31 cellular contexts compared by ENCODE assay signal in genomic region chr1:169995993-169996392, GRCh38.
"Had no signal": no experiment of that assay in that cellular context is flagged by ENCODE, and none has a peak within 500 bp of the region (broad histone marks: within the 10 kb centered on the region; RNA-seq: fewer than 3 reads in every experiment).

No MANE protein-coding gene starts in this region.

- FAIRE-seq: urothelium cell line had no signal

- H3K4me2 ChIP-seq: smooth muscle cell had no signal

- ATAC-seq: naive thymus-derived CD8-positive, alpha-beta T cell; natural killer cell treated with Interleukin-12 subunit alpha and Interleukin-12 subunit beta and Interleukin-15 and Interleukin-18, amount 100 ng/mL, for 72 hours; psoas muscle; right cardiac atrium; right lobe of liver; stimulated activated memory B cell treated with anti-CD40 and anti-IgM and Interleukin-4, amounts not matched to agents 10 μg/mL and 1 μg/mL and 100 μg/mL, for 72 hours; stimulated activated naive CD8-positive, alpha-beta T cell treated with anti-CD3 and anti-CD28 coated beads, Interleukin-15, amount 100 ng/mL, for 72 hours; stimulated activated naive CD8-positive, alpha-beta T cell treated with anti-CD3 and anti-CD28 coated beads, Interleukin-15, Interleukin-2, amounts not matched to agents 100 U/mL and 50 U/mL, for 24 hours; upper lobe of right lung had no signal

- H3K27ac ChIP-seq: neutrophil, ovary, parathyroid adenoma, psoas muscle, right lobe of liver, sigmoid colon, spleen, suprapubic skin, testis, tibial artery, transverse colon, upper lobe of right lung, vagina had no signal

- DNase-seq: naive thymus-derived CD8-positive, alpha-beta T cell; nephron progenitor cell; nucleus accumbens; ovary; posterior cingulate gyrus; psoas muscle; right cardiac atrium; right lobe of liver; sigmoid colon; spleen; stimulated activated CD4-positive, alpha-beta T cell treated with anti-CD3 and anti-CD28 coated beads, Interleukin-12 subunit alpha, Interleukin-12 subunit beta, amount 100 ng/mL, for 4 hours; stimulated activated CD4-positive, alpha-beta T cell treated with anti-CD3 and anti-CD28 coated beads, Interleukin-1b, Interleukin-23, amount 100 ng/mL, for 48 hours; stimulated activated CD4-positive, alpha-beta T cell treated with anti-CD3 and anti-CD28 coated beads, Interleukin-4, amount 100 ng/mL, for 1 hour; stimulated activated CD4-positive, alpha-beta T cell treated with anti-CD3 and anti-CD28 coated beads, Interleukin-4, amount 100 ng/mL, for 4 hours; stimulated activated CD8-positive, alpha-beta memory T cell treated with anti-CD3 and anti-CD28 coated beads, Interleukin-4, amount 100 ng/mL, for 48 hours; stimulated activated naive CD4-positive, alpha-beta T cell; stimulated activated naive CD8-positive, alpha-beta T cell treated with anti-CD3 and anti-CD28 coated beads, Interleukin-15, amount 100 ng/mL, for 72 hours; stimulated activated naive CD8-positive, alpha-beta T cell treated with anti-CD3 and anti-CD28 coated beads, Interleukin-15, Interleukin-2, amounts not matched to agents 100 U/mL and 50 U/mL, for 24 hours; substantia nigra; testis; tibial artery; transverse colon; upper lobe of right lung had no signal

- H3K9ac ChIP-seq: parathyroid adenoma had no signal

- H3K4me1 ChIP-seq: parathyroid adenoma, right lobe of liver, spleen, testis, transverse colon, upper lobe of right lung had no signal

- H3K79me2 ChIP-seq: parathyroid adenoma had no signal

- H3K36me3 ChIP-seq: neutrophil, ovary, right lobe of liver, sigmoid colon, suprapubic skin, tibial artery, transverse colon had no signal

- H3K9me3 ChIP-seq: neutrophil, ovary, psoas muscle, right lobe of liver, sigmoid colon, spleen, suprapubic skin, testis, tibial artery, transverse colon, upper lobe of right lung, vagina had no signal

- H3K4me3 ChIP-seq: ovary, psoas muscle, right lobe of liver, sigmoid colon, smooth muscle cell, spleen, suprapubic skin, testis, tibial artery, transverse colon, upper lobe of right lung, vagina had no signal

- H3K27me3 ChIP-seq: neutrophil, ovary, right lobe of liver, sigmoid colon, spleen, suprapubic skin, testis, tibial artery, transverse colon, upper lobe of right lung, vagina had no signal

- H2AFZ ChIP-seq: parathyroid adenoma had no signal
